ENCODE assay signal across 18 cellular contexts in genomic region chr13:47184311-47184710, GRCh38.
DNase-seq lines count a peak whose midpoint lies in the region; TF ChIP-seq lines count a peak whose summit lies in the region.
"Had no signal": no experiment of that assay in that cellular context is flagged by ENCODE, and none has a peak within 500 bp of the region (broad histone marks: within the 10 kb centered on the region; RNA-seq: fewer than 3 reads in every experiment).

No MANE protein-coding gene starts in this region.

- no peaks in the 10 kb centered on the region for H3K36me3 ChIP-seq in transverse colon

- TF ChIP-seq CTCF in AG09309 (IDR thresholded peaks at IDR 0.05; ENCODE audit: control insufficient read depth, insufficient read depth, low read depth, low read length, missing control alignments) = no peak
- no peak for TF ChIP-seq CTCF in transverse colon (IDR thresholded peaks at IDR 0.05)

- TF ChIP-seq POLR2A in transverse colon (IDR thresholded peaks at IDR 0.05) = no peak

- no peak for TF ChIP-seq EP300 in transverse colon (IDR thresholded peaks at IDR 0.05; ENCODE audit: low read depth)

- intact Hi-C loops in transverse colon (cut with DNase I; ENCODE audit: low total_unique reads) = no loop called here

- in situ Hi-C loops in transverse colon (cut with MboI; ENCODE audit: low pct_ligation_motif_present in 1 of 4, low pct_unique_long_range_greater_than_20kb in 1 of 4, low sequenced_read_pairs in 3 of 4) = no loop called here

- no peaks in the 10 kb centered on the region for H3K27me3 ChIP-seq in transverse colon

- H3K9me3 ChIP-seq in transverse colon = no peaks in the 10 kb centered on the region

- H3K4me3 ChIP-seq in AG09309 (ENCODE audit: control insufficient read depth, low read depth, low read length) (no peak overlapping the region), transverse colon (no peak overlapping the region)
- H3K4me3 ChIP-seq: GM23338 had no signal

- H3K27ac ChIP-seq in transverse colon = no peak overlapping the region
- H3K27ac ChIP-seq: HL-60 had no signal

- DNase-seq in AG09309 (ENCODE audit: low read depth) (peak; percentile 37), HS-5 (ENCODE audit: low read depth) (peak; percentile 2), amniotic epithelial cell (ENCODE audit: low read depth) (peak; percentile 50), inferior parietal cortex (ENCODE audit: extremely low spot score) (peak; percentile 25), activated gamma-delta T cell (lab: John Stamatoyannopoulos, UW) (no peak), transverse colon (no peak), NCI-H2029 treated with DMSO at 0.1 percent for 48 hours (lab: John Stamatoyannopoulos, UW) (no peak)
- DNase-seq in activated CD8-positive, alpha-beta memory T cell treated with anti-CD3 and anti-CD28 coated beads, Interleukin-2, amount 50 U/mL, for 48 hours = no peak
- DNase-seq: C1 segment of cervical spinal cord; CD8-positive, alpha-beta memory T cell; Kasumi-1; NCI-H1092 treated with DMSO at 0.1 percent for 48 hours; NCI-H2081 treated with DMSO at 0.1 percent for 48 hours; NCI-H446 treated with DMSO at 0.1 percent for 48 hours; NCI-H69; Right ventricle myocardium superior had no signal

- no peaks in the 10 kb centered on the region for H3K4me1 ChIP-seq in transverse colon

Comparison
In these comparisons a context has a peak if more than half of its experiments do, and no peak if none do; other contexts are left out.
1. DNase-seq: peak in AG09309 (single experiment), HS-5 (single experiment), amniotic epithelial cell (single experiment) and inferior parietal cortex (single experiment); none in activated CD8-positive, alpha-beta memory T cell treated with anti-CD3 and anti-CD28 coated beads, Interleukin-2, amount 50 U/mL, for 48 hours (single experiment), activated gamma-delta T cell (single experiment), transverse colon (single experiment) and NCI-H2029 treated with DMSO at 0.1 percent for 48 hours (single experiment).